1 cellular context compared by ENCODE assay signal in the genomic region with DNA sequence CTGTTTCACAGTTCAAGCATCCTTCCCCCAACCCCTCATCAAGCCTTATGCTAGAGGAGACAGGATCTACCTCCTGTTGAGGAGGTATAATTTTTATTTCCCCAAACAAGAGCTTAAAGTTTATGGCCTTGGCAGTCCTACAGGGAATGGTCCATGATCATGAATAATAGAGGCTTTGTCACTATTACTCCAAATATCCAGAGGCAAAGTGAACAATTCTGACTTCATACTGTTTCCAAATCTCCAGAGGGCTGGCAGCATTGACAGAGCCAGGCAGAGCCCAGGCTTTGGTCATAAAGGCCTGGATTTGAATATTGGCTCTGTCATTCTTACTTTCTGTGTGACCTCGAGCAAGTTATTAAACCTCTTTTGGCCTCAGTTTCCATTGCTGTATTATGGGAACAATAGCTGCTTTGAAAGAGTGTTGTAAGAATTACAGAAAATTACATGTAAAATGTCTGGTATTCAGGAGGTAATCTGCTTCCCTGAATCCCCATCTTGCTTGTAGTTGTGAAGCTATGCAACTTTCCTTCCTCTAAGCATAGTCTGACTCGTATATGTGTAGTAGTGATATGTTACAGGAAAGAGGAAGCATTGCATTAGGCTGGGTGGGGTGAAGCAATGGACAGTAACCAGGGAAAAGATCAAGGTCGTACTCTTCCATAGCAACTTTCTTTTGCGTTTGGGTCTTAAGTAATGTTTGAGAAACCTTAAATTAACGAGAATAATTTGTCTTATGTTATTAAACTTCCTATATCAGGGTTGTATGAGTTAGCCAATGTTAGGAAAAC.
TF ChIP-seq lines count a peak whose summit lies in the region.

No MANE protein-coding gene starts in this region.

TF ChIP-seq in WTC11, 78 proteins besides CTCF, POLR2A, EP300 and RAD21 (continued from another document):
- TF ChIP-seq, protein P1, sequence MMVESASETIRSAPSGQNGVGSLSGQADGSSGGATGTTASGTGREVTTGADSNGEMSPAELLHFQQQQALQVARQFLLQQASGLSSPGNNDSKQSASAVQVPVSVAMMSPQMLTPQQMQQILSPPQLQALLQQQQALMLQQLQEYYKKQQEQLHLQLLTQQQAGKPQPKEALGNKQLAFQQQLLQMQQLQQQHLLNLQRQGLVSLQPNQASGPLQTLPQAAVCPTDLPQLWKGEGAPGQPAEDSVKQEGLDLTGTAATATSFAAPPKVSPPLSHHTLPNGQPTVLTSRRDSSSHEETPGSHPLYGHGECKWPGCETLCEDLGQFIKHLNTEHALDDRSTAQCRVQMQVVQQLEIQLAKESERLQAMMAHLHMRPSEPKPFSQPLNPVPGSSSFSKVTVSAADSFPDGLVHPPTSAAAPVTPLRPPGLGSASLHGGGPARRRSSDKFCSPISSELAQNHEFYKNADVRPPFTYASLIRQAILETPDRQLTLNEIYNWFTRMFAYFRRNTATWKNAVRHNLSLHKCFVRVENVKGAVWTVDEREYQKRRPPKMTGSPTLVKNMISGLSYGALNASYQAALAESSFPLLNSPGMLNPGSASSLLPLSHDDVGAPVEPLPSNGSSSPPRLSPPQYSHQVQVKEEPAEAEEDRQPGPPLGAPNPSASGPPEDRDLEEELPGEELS (CRISPR knock-in tag; IDR thresholded peaks at IDR 0.05), result no peak
- no peak for TF ChIP-seq RORB (CRISPR knock-in tag; IDR thresholded peaks at IDR 0.05)
- no peak for TF ChIP-seq ZNF671 (CRISPR knock-in tag; IDR thresholded peaks at IDR 0.05)
- TF ChIP-seq ZNF138 (CRISPR knock-in tag; conservative IDR thresholded peaks at IDR 0.05), result no peak
- TF ChIP-seq, protein P2, sequence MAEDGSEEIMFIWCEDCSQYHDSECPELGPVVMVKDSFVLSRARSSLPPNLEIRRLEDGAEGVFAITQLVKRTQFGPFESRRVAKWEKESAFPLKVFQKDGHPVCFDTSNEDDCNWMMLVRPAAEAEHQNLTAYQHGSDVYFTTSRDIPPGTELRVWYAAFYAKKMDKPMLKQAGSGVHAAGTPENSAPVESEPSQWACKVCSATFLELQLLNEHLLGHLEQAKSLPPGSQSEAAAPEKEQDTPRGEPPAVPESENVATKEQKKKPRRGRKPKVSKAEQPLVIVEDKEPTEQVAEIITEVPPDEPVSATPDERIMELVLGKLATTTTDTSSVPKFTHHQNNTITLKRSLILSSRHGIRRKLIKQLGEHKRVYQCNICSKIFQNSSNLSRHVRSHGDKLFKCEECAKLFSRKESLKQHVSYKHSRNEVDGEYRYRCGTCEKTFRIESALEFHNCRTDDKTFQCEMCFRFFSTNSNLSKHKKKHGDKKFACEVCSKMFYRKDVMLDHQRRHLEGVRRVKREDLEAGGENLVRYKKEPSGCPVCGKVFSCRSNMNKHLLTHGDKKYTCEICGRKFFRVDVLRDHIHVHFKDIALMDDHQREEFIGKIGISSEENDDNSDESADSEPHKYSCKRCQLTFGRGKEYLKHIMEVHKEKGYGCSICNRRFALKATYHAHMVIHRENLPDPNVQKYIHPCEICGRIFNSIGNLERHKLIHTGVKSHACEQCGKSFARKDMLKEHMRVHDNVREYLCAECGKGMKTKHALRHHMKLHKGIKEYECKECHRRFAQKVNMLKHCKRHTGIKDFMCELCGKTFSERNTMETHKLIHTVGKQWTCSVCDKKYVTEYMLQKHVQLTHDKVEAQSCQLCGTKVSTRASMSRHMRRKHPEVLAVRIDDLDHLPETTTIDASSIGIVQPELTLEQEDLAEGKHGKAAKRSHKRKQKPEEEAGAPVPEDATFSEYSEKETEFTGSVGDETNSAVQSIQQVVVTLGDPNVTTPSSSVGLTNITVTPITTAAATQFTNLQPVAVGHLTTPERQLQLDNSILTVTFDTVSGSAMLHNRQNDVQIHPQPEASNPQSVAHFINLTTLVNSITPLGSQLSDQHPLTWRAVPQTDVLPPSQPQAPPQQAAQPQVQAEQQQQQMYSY (CRISPR knock-in tag; IDR thresholded peaks at IDR 0.05), result no peak
- no peak for TF ChIP-seq GABPB1 (CRISPR knock-in tag; IDR thresholded peaks at IDR 0.05)
- no peak for TF ChIP-seq SP1 (CRISPR knock-in tag; conservative IDR thresholded peaks at IDR 0.05)
- TF ChIP-seq MXD4 (CRISPR knock-in tag; IDR thresholded peaks at IDR 0.05; ENCODE audit: borderline replicate concordance), result no peak
- TF ChIP-seq ESRRA (CRISPR knock-in tag; IDR thresholded peaks at IDR 0.05; ENCODE audit: borderline replicate concordance), result no peak
- TF ChIP-seq RELA (CRISPR knock-in tag; IDR thresholded peaks at IDR 0.05; ENCODE audit: borderline replicate concordance), result no peak
